ENCODE assay signal across 9 cellular contexts in the genomic region with DNA sequence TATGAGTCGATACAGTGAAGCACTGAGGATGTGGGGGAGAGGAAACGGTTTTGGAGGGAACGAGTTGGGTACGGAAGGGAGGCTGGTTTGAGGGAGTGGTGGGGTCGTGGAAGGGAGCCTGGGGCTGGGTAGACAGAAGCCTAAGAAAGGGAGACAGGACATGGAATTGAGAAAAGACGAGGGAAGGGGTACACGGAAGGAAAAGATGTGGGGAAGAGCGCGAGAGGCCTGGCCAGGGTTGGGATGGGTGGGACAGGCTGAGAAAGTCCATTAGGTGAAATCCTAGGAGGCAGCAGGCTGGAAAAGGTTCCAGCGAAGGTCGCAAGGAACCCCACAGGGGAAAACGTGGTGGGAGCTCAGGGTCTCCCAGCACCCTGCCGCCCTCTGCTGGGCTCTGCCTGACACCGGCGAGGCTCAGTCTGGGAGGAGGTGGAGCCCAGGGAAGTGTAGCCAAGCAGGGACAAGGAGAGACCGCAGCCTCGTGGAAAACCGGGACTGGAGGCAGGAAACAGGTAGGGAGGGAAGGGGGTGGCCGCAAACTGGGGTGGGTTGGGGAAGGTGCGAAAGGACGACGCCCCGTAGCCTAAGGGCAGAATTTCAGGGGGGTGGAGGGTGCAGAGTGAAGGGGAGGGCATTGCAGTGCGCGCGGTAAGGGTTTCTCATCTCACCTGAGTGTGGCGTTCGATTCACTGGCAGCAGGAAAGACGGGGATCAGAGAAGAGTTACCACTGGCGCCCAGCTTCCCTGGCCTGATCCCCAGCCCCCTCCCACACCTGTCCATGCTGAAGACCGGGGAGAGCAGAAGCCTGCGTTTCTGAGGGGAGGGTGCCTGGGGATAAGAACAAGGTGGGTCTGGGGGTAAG. TPM values are rescaled to one million over a fixed set of nuclear protein-coding genes. Genes with fewer than 3 reads are reported as not detected.
A peak's percentile ranks its signal among the peaks of the same experiment; 100 is the strongest.
DNase-seq lines count a peak whose midpoint lies in the region; ATAC-seq, FAIRE-seq and TF ChIP-seq lines count a peak whose summit lies in the region.
"Had no signal": no experiment of that assay in that cellular context is flagged by ENCODE, and none has a peak within 500 bp of the region (broad histone marks: within the 10 kb centered on the region; RNA-seq: fewer than 3 reads in every experiment).

No MANE protein-coding gene starts in this region.

- peak overlapping the region; percentile 58 for H3K4me3 ChIP-seq in bronchial epithelial cell (ENCODE audit: low read depth, low read length)
- peak overlapping the region; percentile 81 for H3K4me3 ChIP-seq in iPS-20b (ENCODE audit: low read length)
- H3K4me3 ChIP-seq in skeletal muscle cell (ENCODE audit: low read depth, low read length), result peak overlapping the region; percentile 70

- H3K27me3 ChIP-seq in bronchial epithelial cell (ENCODE audit: control insufficient read depth, insufficient read depth, low read length), result no peaks in the 10 kb centered on the region
- no peaks in the 10 kb centered on the region for H3K27me3 ChIP-seq in iPS-20b (ENCODE audit: insufficient read depth, low read length)

- peak overlapping the region; percentile 75; the same call in 1 of the 2 replicates for H3K9ac ChIP-seq in iPS-20b (ENCODE audit: low read depth, low read length)

- CTCF ChIA-PET in activated B cell treated with CpG ODN at 0.5 μM for 24 hours (lab: Charles Lee), result interaction anchor here (0.6 to 2.7 kb wide), 2 partner anchors 21 to 25 kb away, joined by 3 to 9 read pairs; no protein-coding TSS in a partner anchor

- DNase-seq in 8988T (peak; percentile 96), NCI-H2227 (lab: John Stamatoyannopoulos, UW; ENCODE audit: unreplicated experiment) (peak; percentile 90), activated B cell treated with CpG ODN at 0.5 μM for 24 hours (peak; percentile 47), bronchial epithelial cell (ENCODE audit: low read depth) (peak; percentile 60), skeletal muscle cell (ENCODE audit: low read depth) (peak; percentile 25)

- ATAC-seq in GM19438 (IDR thresholded peaks at IDR 0.05; ENCODE audit: low read depth, unreplicated experiment) (peak; percentile 50), activated B cell treated with CpG ODN at 0.5 μM for 24 hours (ENCODE audit: low read depth) (peak; percentile 33), GM18502 (IDR thresholded peaks at IDR 0.05; ENCODE audit: poor library complexity, unreplicated experiment) (no peak)

- peaks cover 47% of the 10 kb centered on the region for H3K4me1 Mint-ChIP-seq in activated B cell treated with CpG ODN at 0.5 μM for 24 hours

- no peaks in the 10 kb centered on the region for H3K9me3 Mint-ChIP-seq in activated B cell treated with CpG ODN at 0.5 μM for 24 hours

- H3K9me3 ChIP-seq in iPS-20b (ENCODE audit: insufficient read depth, low read depth, low read length), result no peaks in the 10 kb centered on the region

- H3K4me3 Mint-ChIP-seq in activated B cell treated with CpG ODN at 0.5 μM for 24 hours, result peak overlapping the region; percentile 90

- peak overlapping the region; percentile 59 for H3K27ac Mint-ChIP-seq in activated B cell treated with CpG ODN at 0.5 μM for 24 hours

- H3K36me3 ChIP-seq in bronchial epithelial cell (ENCODE audit: control insufficient read depth, insufficient read depth, low read length), result no peaks in the 10 kb centered on the region
- peaks cover 20% of the 10 kb centered on the region for H3K36me3 ChIP-seq in iPS-20b (ENCODE audit: insufficient read depth, low read depth, low read length)

- intact Hi-C loops in activated B cell treated with CpG ODN at 0.5 μM for 24 hours (cut with micrococcal nuclease), result loop anchor here (1.0 kb wide), 1 partner anchor 22 kb away; no protein-coding TSS in a partner anchor

- H3K27me3 Mint-ChIP-seq in activated B cell treated with CpG ODN at 0.5 μM for 24 hours, result no peaks in the 10 kb centered on the region

- peak overlapping the region; percentile 67 for H3K27ac ChIP-seq in iPS-20b (ENCODE audit: low read length)

- no peak for FAIRE-seq in bronchial epithelial cell (lab: Jason Lieb, UNC)
- FAIRE-seq: G401.6 had no signal

- TF ChIP-seq CTCF in activated B cell treated with CpG ODN at 0.5 μM for 24 hours (IDR thresholded peaks at IDR 0.05) (no peak), bronchial epithelial cell (IDR thresholded peaks at IDR 0.05; ENCODE audit: insufficient read depth, low read length, severe bottlenecking) (peak; percentile 88)

- POLR2A ChIA-PET in activated B cell treated with CpG ODN at 0.5 μM for 24 hours (lab: Charles Lee), result interaction anchor here (1.6 to 3.7 kb wide), 2 partner anchors 21 to 25 kb away, joined by 5 to 18 read pairs; no protein-coding TSS in a partner anchor

- H3K4me1 ChIP-seq in iPS-20b (ENCODE audit: insufficient read depth, low read length), result peaks cover 56% of the 10 kb centered on the region

- peaks cover 22% of the 10 kb centered on the region for H3K36me3 Mint-ChIP-seq in activated B cell treated with CpG ODN at 0.5 μM for 24 hours (ENCODE audit: low read depth)

RNA-seq across cellular contexts. Expression of a gene that starts 4.3 kb away (rescaled TPM):
- total RNA-seq in activated B cell treated with CpG ODN at 0.5 μM for 24 hours (88.9 and 117 TPM in 2 replicates), bronchial epithelial cell (6.3 and 11.1 TPM in 2 replicates)

RNA-seq across cellular contexts. Expression of a gene that starts 28.2 kb away (rescaled TPM):
- total RNA-seq in activated B cell treated with CpG ODN at 0.5 μM for 24 hours, result not detected in 2 replicates
- not detected in 2 replicates for total RNA-seq in bronchial epithelial cell

RNA-seq across cellular contexts. Expression of a gene that starts 43.7 kb away (rescaled TPM):
- total RNA-seq in activated B cell treated with CpG ODN at 0.5 μM for 24 hours, result not detected in 2 replicates
- not detected in 2 replicates for total RNA-seq in bronchial epithelial cell

RNA-seq across cellular contexts. Expression of a gene that starts 52.3 kb away (rescaled TPM):
- total RNA-seq in activated B cell treated with CpG ODN at 0.5 μM for 24 hours (5.2 and 5.5 TPM in 2 replicates), bronchial epithelial cell (0.90 and 1.6 TPM in 2 replicates)

Comparison
In these comparisons a context has a peak if more than half of its experiments do, and no peak if none do; other contexts are left out.
1. DNase-seq: peak in every context shown above with its lines; median percentile 96 in 8988T; 90 in NCI-H2227; 60 in bronchial epithelial cell; 47 in activated B cell treated with CpG ODN at 0.5 μM for 24 hours; 25 in skeletal muscle cell.